Comparison of ENCODE assay signal across 8 cellular contexts in genomic region chr5:143002459-143003327, GRCh38.
DNase-seq lines count a peak whose midpoint lies in the region; ATAC-seq and TF ChIP-seq lines count a peak whose summit lies in the region.

No MANE protein-coding gene starts in this region.

- CTCF ChIA-PET in MCF 10A (lab: Yijun Ruan, JAX) = interaction anchor here (0.6 to 3.3 kb wide), 62 partner anchors 9 to 1184 kb away, joined by 3 to 17 read pairs (median 4); partner anchors contain the start of gene NR3C1

- no peak overlapping the region for H3K4me3 ChIP-seq in GM06990 (replicated peaks; ENCODE audit: low read depth, low read length)

- TF ChIP-seq CTCF in GM06990 (IDR thresholded peaks at IDR 0.05; ENCODE audit: insufficient read depth, low read length, poor library complexity, severe bottlenecking) (peak; percentile 73), MCF 10A (IDR thresholded peaks at IDR 0.05; ENCODE audit: unreplicated experiment) (peak; percentile 72)

- no peak overlapping the region for H3K4me3 Mint-ChIP-seq in MCF 10A (ENCODE audit: unreplicated experiment)

- no peaks in the 10 kb centered on the region for H3K27me3 Mint-ChIP-seq in MCF 10A (ENCODE audit: insufficient read depth, unreplicated experiment)

- peak; percentile 63 for DNase-seq in GM06990 (ENCODE audit: extremely low read depth, insufficient read length)
- peak; percentile 81 for DNase-seq in HT1080 (ENCODE audit: low read depth)
- peak; percentile 23 for DNase-seq in SW480 (ENCODE audit: low spot score)
- DNase-seq in MCF 10A (ENCODE audit: unreplicated experiment) = peak; percentile 96
- peak; percentile 78 for DNase-seq in left kidney (ENCODE audit: low read depth, low spot score)
- peak; percentile 42 to 53 for DNase-seq in stimulated activated CD8-positive, alpha-beta memory T cell treated with anti-CD3 and anti-CD28 coated beads, Interleukin-15, amount 100 ng/mL, for 48 hours (ENCODE audit: low read depth in 2 of 2)
- no peak for DNase-seq in retina

- H3K27ac Mint-ChIP-seq in MCF 10A (ENCODE audit: low read depth, unreplicated experiment) = peak overlapping the region; percentile 92

- H3K9me3 Mint-ChIP-seq in MCF 10A (ENCODE audit: unreplicated experiment) = no peaks in the 10 kb centered on the region

- no peaks in the 10 kb centered on the region for H3K36me3 ChIP-seq in GM06990 (ENCODE audit: control insufficient read depth, insufficient read depth, low read length)

- peaks cover 29% of the 10 kb centered on the region for H3K4me1 Mint-ChIP-seq in MCF 10A (ENCODE audit: insufficient read depth, unreplicated experiment)

- ATAC-seq in GM21447 (IDR thresholded peaks at IDR 0.05; ENCODE audit: unreplicated experiment) = peak; percentile 74

- POLR2A ChIA-PET in MCF 10A (lab: Yijun Ruan, JAX) = interaction anchor here (0.5 to 4.1 kb wide), 35 partner anchors 16 to 1168 kb away, joined by 3 to 41 read pairs (median 4); partner anchors contain the start of genes KCTD16, NR3C1 and YIPF5

- TSS peak; percentile 68 for BruUV-seq in MCF 10A (replicated peaks; lab: Mats Ljungman, UMichigan)

- no peaks in the 10 kb centered on the region for H3K27me3 ChIP-seq in GM06990 (replicated peaks; ENCODE audit: control insufficient read depth, insufficient read depth, low read length)

- intact Hi-C loops in MCF 10A (cut with micrococcal nuclease) = loop anchor here (1.0 to 10.0 kb wide), 9 partner anchors 42 to 1182 kb away; no protein-coding TSS in a partner anchor

- no peaks in the 10 kb centered on the region for H3K36me3 Mint-ChIP-seq in MCF 10A (ENCODE audit: insufficient read depth, unreplicated experiment)
